29 cellular contexts compared by ENCODE assay signal in the genomic region with DNA sequence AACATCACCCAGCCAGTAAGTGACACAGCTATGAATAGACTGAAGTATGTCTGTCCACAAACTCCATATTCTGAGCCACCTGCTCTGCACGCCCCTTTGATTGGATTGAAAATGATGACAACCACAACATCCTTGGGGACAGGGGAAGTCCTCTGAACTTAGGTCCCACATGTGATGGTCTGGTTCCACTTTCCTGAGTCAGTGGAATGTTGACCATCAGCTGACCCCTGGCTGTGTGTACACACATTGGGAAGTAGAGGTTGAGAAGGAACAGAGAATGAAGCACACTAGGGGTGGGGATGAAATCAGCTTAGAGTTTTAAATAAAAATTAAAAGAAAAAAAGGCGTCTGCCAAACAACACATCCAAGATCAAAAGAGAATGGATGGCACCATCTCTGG. TPM values are rescaled to one million over a fixed set of nuclear protein-coding genes. Genes with fewer than 3 reads are reported as not detected.
"Had no signal": no experiment of that assay in that cellular context is flagged by ENCODE, and none has a peak within 500 bp of the region (broad histone marks: within the 10 kb centered on the region; RNA-seq: fewer than 3 reads in every experiment).

No MANE protein-coding gene starts in this region.

- H3K4me1 ChIP-seq: left ventricle myocardium inferior, prostate gland, sigmoid colon, spleen, suprapubic skin, tibial artery, upper lobe of right lung had no signal

- H3K9me3 ChIP-seq: left ventricle myocardium inferior, mucosa of descending colon, ovary, prostate gland, sigmoid colon, spleen, suprapubic skin, thoracic aorta, tibial artery, upper lobe of right lung had no signal

- H3K4me3 ChIP-seq: left ventricle myocardium inferior, lung, mucosa of descending colon, ovary, prostate gland, sigmoid colon, spleen, suprapubic skin, thoracic aorta, tibial artery, upper lobe of right lung had no signal

- DNase-seq: hippocampal formation; kidney glomerular epithelial cell; left colon; left ventricle myocardium inferior; midbrain; mucosa of descending colon; naive thymus-derived CD4-positive, alpha-beta T cell; ovary; retina; right cardiac atrium; sigmoid colon; small intestine; spleen; stimulated activated CD4-positive, alpha-beta T cell treated with anti-CD3 and anti-CD28 coated beads, Interleukin-4, amount 100 ng/mL, for 24 hours; stimulated activated naive CD4-positive, alpha-beta T cell; tibial artery; trophoblast cell; upper lobe of right lung had no signal

- ATAC-seq: left colon; mucosa of descending colon; naive thymus-derived CD4-positive, alpha-beta T cell; natural killer cell treated with Interleukin-12 subunit alpha and Interleukin-12 subunit beta and Interleukin-15 and Interleukin-18, amount 100 ng/mL, for 72 hours; right cardiac atrium; stimulated activated effector memory CD8-positive, alpha-beta T cell treated with anti-CD3 and anti-CD28 coated beads, Interleukin-12 subunit alpha, Interleukin-12 subunit beta, amount 100 ng/mL, for 72 hours; upper lobe of right lung had no signal

- FAIRE-seq: keratinocyte, small intestine, urothelium cell line had no signal

- H3K36me3 ChIP-seq: left ventricle myocardium inferior, ovary, prostate gland, sigmoid colon, spleen, suprapubic skin, thoracic aorta, tibial artery, upper lobe of right lung had no signal

- H3K27ac ChIP-seq: left ventricle myocardium inferior, ovary, prostate gland, sigmoid colon, spleen, suprapubic skin, thoracic aorta, tibial artery, upper lobe of right lung had no signal

- H3K27me3 ChIP-seq: ovary had no signal

RNA-seq across cellular contexts. Expression of a gene that starts 8.0 kb away (rescaled TPM):
- total RNA-seq: left ventricle myocardium inferior, lower leg skin, mesenteric fat pad, subcutaneous adipose tissue, suprapubic skin, thoracic aorta, upper lobe of right lung had no signal
- polyA plus RNA-seq: keratinocyte had no signal
